Comparison of ENCODE assay signal across 1 cellular context in the genomic region with DNA sequence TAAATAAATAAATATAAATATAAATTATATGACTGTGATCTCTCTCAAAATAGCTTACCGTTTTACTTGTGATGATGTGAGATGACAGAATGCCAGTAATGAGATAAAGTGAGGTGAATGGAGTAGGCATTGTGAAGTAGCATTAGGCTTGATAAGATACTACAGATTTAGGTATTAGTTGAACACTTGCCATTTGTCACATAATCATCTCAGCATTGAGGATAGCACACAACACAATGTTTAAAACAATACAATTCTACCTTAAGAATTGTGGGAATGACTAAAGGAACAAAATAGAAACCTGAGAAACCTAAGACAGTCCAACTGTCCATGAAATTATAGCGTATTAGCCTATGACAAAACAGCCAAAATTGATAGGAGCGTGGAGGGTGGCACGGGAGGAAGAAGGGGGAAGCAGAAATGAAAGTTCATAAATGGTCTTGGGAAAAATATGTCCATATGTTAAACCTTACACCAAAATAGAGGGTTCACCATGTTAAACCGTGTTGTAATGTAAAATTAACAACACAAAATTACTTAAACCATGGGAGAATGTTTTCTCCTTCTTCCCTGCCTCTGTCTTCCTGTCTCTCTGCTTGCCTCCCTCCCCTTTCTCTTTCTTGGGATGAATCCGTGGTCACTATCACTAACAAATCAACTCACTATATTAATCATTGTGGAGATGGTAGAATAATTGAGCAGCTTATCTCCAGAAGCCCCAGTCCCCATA.
A peak's percentile ranks its signal among the peaks of the same experiment; 100 is the strongest.
TF ChIP-seq lines count a peak whose summit lies in the region.

No MANE protein-coding gene starts in this region.

TF ChIP-seq in K562, 482 proteins besides CTCF, POLR2A, EP300 and RAD21 (continued from another document and continues in another):
- TF ChIP-seq POLR2B (IDR thresholded peaks at IDR 0.05; ENCODE audit: low read depth, partially characterized antibody): peak; percentile 63
- TF ChIP-seq ZNF253 (CRISPR knock-in tag; conservative IDR thresholded peaks at IDR 0.05): no peak
- TF ChIP-seq SRSF3 (IDR thresholded peaks at IDR 0.05; ENCODE audit: insufficient read depth, low read length): no peak
- no peak for TF ChIP-seq JUN (IDR thresholded peaks at IDR 0.05; ENCODE audit: borderline replicate concordance, low read depth, low read length)
- no peak for TF ChIP-seq JUN (CRISPR knock-in tag; IDR thresholded peaks at IDR 0.05; ENCODE audit: borderline replicate concordance)
- TF ChIP-seq CBFB (CRISPR knock-in tag; IDR thresholded peaks at IDR 0.05): no peak
- TF ChIP-seq, protein P1, sequence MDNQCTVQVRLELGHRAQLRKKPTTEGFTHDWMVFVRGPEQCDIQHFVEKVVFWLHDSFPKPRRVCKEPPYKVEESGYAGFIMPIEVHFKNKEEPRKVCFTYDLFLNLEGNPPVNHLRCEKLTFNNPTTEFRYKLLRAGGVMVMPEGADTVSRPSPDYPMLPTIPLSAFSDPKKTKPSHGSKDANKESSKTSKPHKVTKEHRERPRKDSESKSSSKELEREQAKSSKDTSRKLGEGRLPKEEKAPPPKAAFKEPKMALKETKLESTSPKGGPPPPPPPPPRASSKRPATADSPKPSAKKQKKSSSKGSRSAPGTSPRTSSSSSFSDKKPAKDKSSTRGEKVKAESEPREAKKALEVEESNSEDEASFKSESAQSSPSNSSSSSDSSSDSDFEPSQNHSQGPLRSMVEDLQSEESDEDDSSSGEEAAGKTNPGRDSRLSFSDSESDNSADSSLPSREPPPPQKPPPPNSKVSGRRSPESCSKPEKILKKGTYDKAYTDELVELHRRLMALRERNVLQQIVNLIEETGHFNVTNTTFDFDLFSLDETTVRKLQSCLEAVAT (IDR thresholded peaks at IDR 0.05): peak; percentile 82 to 87; a peak in 3 of 4 replicates
- TF ChIP-seq, protein P2, sequence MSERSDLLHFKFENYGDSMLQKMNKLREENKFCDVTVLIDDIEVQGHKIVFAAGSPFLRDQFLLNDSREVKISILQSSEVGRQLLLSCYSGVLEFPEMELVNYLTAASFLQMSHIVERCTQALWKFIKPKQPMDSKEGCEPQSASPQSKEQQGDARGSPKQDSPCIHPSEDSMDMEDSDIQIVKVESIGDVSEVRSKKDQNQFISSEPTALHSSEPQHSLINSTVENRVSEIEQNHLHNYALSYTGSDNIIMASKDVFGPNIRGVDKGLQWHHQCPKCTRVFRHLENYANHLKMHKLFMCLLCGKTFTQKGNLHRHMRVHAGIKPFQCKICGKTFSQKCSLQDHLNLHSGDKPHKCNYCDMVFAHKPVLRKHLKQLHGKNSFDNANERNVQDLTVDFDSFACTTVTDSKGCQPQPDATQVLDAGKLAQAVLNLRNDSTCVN (CRISPR knock-in tag; IDR thresholded peaks at IDR 0.05): no peak
- no peak for TF ChIP-seq BRD4 (IDR thresholded peaks at IDR 0.05)
- peak; percentile 66; the same call in 1 of the 2 replicates for TF ChIP-seq POLR2AphosphoS5 (IDR thresholded peaks at IDR 0.05; ENCODE audit: control insufficient read depth, insufficient read depth, low read depth, low read length)
- TF ChIP-seq SIRT6 (IDR thresholded peaks at IDR 0.05; ENCODE audit: low read depth, low read length): no peak
- TF ChIP-seq HDAC2 (IDR thresholded peaks at IDR 0.05): no peak
- TF ChIP-seq, protein P3, sequence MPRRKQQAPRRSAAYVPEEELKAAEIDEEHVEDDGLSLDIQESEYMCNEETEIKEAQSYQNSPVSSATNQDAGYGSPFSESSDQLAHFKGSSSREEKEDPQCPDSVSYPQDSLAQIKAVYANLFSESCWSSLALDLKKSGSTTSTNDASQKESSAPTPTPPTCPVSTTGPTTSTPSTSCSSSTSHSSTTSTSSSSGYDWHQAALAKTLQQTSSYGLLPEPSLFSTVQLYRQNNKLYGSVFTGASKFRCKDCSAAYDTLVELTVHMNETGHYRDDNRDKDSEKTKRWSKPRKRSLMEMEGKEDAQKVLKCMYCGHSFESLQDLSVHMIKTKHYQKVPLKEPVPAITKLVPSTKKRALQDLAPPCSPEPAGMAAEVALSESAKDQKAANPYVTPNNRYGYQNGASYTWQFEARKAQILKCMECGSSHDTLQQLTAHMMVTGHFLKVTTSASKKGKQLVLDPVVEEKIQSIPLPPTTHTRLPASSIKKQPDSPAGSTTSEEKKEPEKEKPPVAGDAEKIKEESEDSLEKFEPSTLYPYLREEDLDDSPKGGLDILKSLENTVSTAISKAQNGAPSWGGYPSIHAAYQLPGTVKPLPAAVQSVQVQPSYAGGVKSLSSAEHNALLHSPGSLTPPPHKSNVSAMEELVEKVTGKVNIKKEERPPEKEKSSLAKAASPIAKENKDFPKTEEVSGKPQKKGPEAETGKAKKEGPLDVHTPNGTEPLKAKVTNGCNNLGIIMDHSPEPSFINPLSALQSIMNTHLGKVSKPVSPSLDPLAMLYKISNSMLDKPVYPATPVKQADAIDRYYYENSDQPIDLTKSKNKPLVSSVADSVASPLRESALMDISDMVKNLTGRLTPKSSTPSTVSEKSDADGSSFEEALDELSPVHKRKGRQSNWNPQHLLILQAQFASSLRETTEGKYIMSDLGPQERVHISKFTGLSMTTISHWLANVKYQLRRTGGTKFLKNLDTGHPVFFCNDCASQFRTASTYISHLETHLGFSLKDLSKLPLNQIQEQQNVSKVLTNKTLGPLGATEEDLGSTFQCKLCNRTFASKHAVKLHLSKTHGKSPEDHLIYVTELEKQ (CRISPR knock-in tag; IDR thresholded peaks at IDR 0.05): no peak
- no peak for TF ChIP-seq HDAC6 (IDR thresholded peaks at IDR 0.05; ENCODE audit: low read depth, low read length)
- TF ChIP-seq CREM (IDR thresholded peaks at IDR 0.05; ENCODE audit: low read depth): no peak
- TF ChIP-seq, protein P4, sequence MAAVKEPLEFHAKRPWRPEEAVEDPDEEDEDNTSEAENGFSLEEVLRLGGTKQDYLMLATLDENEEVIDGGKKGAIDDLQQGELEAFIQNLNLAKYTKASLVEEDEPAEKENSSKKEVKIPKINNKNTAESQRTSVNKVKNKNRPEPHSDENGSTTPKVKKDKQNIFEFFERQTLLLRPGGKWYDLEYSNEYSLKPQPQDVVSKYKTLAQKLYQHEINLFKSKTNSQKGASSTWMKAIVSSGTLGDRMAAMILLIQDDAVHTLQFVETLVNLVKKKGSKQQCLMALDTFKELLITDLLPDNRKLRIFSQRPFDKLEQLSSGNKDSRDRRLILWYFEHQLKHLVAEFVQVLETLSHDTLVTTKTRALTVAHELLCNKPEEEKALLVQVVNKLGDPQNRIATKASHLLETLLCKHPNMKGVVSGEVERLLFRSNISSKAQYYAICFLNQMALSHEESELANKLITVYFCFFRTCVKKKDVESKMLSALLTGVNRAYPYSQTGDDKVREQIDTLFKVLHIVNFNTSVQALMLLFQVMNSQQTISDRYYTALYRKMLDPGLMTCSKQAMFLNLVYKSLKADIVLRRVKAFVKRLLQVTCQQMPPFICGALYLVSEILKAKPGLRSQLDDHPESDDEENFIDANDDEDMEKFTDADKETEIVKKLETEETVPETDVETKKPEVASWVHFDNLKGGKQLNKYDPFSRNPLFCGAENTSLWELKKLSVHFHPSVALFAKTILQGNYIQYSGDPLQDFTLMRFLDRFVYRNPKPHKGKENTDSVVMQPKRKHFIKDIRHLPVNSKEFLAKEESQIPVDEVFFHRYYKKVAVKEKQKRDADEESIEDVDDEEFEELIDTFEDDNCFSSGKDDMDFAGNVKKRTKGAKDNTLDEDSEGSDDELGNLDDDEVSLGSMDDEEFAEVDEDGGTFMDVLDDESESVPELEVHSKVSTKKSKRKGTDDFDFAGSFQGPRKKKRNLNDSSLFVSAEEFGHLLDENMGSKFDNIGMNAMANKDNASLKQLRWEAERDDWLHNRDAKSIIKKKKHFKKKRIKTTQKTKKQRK (IDR thresholded peaks at IDR 0.05; ENCODE audit: borderline replicate concordance, low read depth, low read length): no peak
- peak; percentile 84 for TF ChIP-seq KLF10 (CRISPR knock-in tag; IDR thresholded peaks at IDR 0.05)
- TF ChIP-seq, protein P5, sequence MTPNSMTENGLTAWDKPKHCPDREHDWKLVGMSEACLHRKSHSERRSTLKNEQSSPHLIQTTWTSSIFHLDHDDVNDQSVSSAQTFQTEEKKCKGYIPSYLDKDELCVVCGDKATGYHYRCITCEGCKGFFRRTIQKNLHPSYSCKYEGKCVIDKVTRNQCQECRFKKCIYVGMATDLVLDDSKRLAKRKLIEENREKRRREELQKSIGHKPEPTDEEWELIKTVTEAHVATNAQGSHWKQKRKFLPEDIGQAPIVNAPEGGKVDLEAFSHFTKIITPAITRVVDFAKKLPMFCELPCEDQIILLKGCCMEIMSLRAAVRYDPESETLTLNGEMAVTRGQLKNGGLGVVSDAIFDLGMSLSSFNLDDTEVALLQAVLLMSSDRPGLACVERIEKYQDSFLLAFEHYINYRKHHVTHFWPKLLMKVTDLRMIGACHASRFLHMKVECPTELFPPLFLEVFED (CRISPR knock-in tag; conservative IDR thresholded peaks at IDR 0.05): peak; percentile 75; the same call in 1 of the 2 replicates
- no peak for TF ChIP-seq ZNF140 (CRISPR knock-in tag; IDR thresholded peaks at IDR 0.05)
- no peak for TF ChIP-seq KLF16 (IDR thresholded peaks at IDR 0.05)
- TF ChIP-seq SMARCA4 (IDR thresholded peaks at IDR 0.05): no peak
- no peak for TF ChIP-seq KLF1 (tag; IDR thresholded peaks at IDR 0.05)
- TF ChIP-seq POU5F1 (IDR thresholded peaks at IDR 0.05; ENCODE audit: borderline replicate concordance, low read depth, low read length, partially characterized antibody): no peak
- TF ChIP-seq, protein P6, sequence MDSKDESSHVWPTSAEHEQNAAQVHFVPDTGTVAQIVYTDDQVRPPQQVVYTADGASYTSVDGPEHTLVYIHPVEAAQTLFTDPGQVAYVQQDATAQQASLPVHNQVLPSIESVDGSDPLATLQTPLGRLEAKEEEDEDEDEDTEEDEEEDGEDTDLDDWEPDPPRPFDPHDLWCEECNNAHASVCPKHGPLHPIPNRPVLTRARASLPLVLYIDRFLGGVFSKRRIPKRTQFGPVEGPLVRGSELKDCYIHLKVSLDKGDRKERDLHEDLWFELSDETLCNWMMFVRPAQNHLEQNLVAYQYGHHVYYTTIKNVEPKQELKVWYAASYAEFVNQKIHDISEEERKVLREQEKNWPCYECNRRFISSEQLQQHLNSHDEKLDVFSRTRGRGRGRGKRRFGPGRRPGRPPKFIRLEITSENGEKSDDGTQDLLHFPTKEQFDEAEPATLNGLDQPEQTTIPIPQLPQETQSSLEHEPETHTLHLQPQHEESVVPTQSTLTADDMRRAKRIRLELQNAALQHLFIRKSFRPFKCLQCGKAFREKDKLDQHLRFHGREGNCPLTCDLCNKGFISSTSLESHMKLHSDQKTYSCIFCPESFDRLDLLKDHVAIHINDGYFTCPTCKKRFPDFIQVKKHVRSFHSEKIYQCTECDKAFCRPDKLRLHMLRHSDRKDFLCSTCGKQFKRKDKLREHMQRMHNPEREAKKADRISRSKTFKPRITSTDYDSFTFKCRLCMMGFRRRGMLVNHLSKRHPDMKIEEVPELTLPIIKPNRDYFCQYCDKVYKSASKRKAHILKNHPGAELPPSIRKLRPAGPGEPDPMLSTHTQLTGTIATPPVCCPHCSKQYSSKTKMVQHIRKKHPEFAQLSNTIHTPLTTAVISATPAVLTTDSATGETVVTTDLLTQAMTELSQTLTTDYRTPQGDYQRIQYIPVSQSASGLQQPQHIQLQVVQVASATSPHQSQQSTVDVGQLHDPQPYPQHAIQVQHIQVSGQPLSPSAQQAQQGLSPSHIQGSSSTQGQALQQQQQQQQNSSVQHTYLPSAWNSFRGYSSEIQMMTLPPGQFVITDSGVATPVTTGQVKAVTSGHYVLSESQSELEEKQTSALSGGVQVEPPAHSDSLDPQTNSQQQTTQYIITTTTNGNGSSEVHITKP (IDR thresholded peaks at IDR 0.05; ENCODE audit: partially characterized antibody): peak; percentile 64
- no peak for TF ChIP-seq EHMT2 (IDR thresholded peaks at IDR 0.05)
- TF ChIP-seq, protein P7, sequence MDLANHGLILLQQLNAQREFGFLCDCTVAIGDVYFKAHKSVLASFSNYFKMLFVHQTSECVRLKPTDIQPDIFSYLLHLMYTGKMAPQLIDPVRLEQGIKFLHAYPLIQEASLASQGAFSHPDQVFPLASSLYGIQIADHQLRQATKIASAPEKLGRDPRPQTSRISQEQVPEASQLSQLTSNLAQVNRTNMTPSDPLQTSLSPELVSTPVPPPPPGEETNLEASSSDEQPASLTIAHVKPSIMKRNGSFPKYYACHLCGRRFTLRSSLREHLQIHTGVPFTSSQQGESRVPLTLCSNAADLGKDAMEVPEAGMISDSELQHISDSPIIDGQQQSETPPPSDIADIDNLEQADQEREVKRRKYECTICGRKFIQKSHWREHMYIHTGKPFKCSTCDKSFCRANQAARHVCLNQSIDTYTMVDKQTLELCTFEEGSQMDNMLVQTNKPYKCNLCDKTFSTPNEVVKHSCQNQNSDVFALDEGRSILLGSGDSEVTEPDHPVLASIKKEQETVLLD (IDR thresholded peaks at IDR 0.05): no peak; the same call in 1 of the 2 replicates
- no peak for TF ChIP-seq DIDO1 (tag; IDR thresholded peaks at IDR 0.05; ENCODE audit: low read depth)
- no peak; a peak in 1 of 3 replicates for TF ChIP-seq CBX3 (IDR thresholded peaks at IDR 0.05; ENCODE audit: borderline replicate concordance in 1 of 2, low read length in 2 of 2)
- TF ChIP-seq MBD2 (IDR thresholded peaks at IDR 0.05; ENCODE audit: borderline replicate concordance, low read depth): 0 out of 2 replicates have a peak, but pooled peaks have one; percentile 42
- 0 out of 2 replicates have a peak, but pooled peaks have one; percentile 8 for TF ChIP-seq HEY1 (CRISPR knock-in tag; IDR thresholded peaks at IDR 0.05; ENCODE audit: borderline replicate concordance)
- TF ChIP-seq TBL1XR1 (IDR thresholded peaks at IDR 0.05; ENCODE audit: low read length in 2 of 2): peak in 1 of 2 experiments; percentile 67; a peak in 1 of 4 replicates
- TF ChIP-seq, protein P8, sequence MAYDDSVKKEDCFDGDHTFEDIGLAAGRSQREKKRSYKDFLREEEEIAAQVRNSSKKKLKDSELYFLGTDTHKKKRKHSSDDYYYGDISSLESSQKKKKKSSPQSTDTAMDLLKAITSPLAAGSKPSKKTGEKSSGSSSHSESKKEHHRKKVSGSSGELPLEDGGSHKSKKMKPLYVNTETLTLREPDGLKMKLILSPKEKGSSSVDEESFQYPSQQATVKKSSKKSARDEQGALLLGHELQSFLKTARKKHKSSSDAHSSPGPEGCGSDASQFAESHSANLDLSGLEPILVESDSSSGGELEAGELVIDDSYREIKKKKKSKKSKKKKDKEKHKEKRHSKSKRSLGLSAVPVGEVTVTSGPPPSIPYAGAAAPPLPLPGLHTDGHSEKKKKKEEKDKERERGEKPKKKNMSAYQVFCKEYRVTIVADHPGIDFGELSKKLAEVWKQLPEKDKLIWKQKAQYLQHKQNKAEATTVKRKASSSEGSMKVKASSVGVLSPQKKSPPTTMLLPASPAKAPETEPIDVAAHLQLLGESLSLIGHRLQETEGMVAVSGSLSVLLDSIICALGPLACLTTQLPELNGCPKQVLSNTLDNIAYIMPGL (CRISPR knock-in tag; IDR thresholded peaks at IDR 0.05): no peak
- 0 out of 2 replicates have a peak, but pooled peaks have one; percentile 1 for TF ChIP-seq OTX1 (CRISPR knock-in tag; IDR thresholded peaks at IDR 0.05)
- 0 out of 2 replicates have a peak, but pooled peaks have one; percentile 10 for TF ChIP-seq SMARCE1 (IDR thresholded peaks at IDR 0.05)
- TF ChIP-seq, protein P9, sequence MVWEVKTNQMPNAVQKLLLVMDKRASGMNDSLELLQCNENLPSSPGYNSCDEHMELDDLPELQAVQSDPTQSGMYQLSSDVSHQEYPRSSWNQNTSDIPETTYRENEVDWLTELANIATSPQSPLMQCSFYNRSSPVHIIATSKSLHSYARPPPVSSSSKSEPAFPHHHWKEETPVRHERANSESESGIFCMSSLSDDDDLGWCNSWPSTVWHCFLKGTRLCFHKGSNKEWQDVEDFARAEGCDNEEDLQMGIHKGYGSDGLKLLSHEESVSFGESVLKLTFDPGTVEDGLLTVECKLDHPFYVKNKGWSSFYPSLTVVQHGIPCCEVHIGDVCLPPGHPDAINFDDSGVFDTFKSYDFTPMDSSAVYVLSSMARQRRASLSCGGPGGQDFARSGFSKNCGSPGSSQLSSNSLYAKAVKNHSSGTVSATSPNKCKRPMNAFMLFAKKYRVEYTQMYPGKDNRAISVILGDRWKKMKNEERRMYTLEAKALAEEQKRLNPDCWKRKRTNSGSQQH (CRISPR knock-in tag; IDR thresholded peaks at IDR 0.05): peak; percentile 49; the same call in 1 of the 2 replicates
- no peak for TF ChIP-seq MED1 (CRISPR knock-in tag; IDR thresholded peaks at IDR 0.05; ENCODE audit: borderline replicate concordance)
- TF ChIP-seq ELF2 (CRISPR knock-in tag; IDR thresholded peaks at IDR 0.05): no peak
